In genomic region chr17:39244016-39244599, GRCh38 we compare ENCODE assay signal across 12 cellular contexts. TPM values are rescaled to one million over a fixed set of nuclear protein-coding genes. Genes with fewer than 3 reads are reported as not detected.
DNase-seq lines count a peak whose midpoint lies in the region; ATAC-seq and TF ChIP-seq lines count a peak whose summit lies in the region.
"Had no signal": no experiment of that assay in that cellular context is flagged by ENCODE, and none has a peak within 500 bp of the region (broad histone marks: within the 10 kb centered on the region; RNA-seq: fewer than 3 reads in every experiment).

No MANE protein-coding gene starts in this region.

- peak overlapping the region; percentile 53 for H3K4me3 ChIP-seq in BLaER1
- H3K4me3 ChIP-seq in SJCRH30, result no peak overlapping the region
- no peak overlapping the region for H3K4me3 ChIP-seq in lower lobe of right lung
- H3K4me3 ChIP-seq: GM23248, prostate gland had no signal

- no peaks in the 10 kb centered on the region for H3K36me3 ChIP-seq in BLaER1
- no peaks in the 10 kb centered on the region for H3K36me3 ChIP-seq in SJCRH30
- H3K36me3 ChIP-seq in lower lobe of right lung, result no peaks in the 10 kb centered on the region
- H3K36me3 ChIP-seq: prostate gland had no signal

- H3K4me1 Mint-ChIP-seq in activated CD4-positive, alpha-beta T cell treated with anti-CD3 and anti-CD28 coated beads, Interleukin-2, amount 10 ng/mL, durations not matched to agents 24 days and 14 days, result peaks cover 11% of the 10 kb centered on the region

- H3K4me2 ChIP-seq in BLaER1, result peak overlapping the region; percentile 97

- H3K9me3 ChIP-seq in BLaER1 (no peaks in the 10 kb centered on the region), SJCRH30 (replicated peaks) (no peaks in the 10 kb centered on the region), lower lobe of right lung (no peaks in the 10 kb centered on the region)
- H3K9me3 ChIP-seq: prostate gland had no signal

- no peak overlapping the region for H3K27ac Mint-ChIP-seq in activated CD4-positive, alpha-beta T cell treated with anti-CD3 and anti-CD28 coated beads, Interleukin-2, amount 10 ng/mL, durations not matched to agents 24 days and 14 days
- H3K27ac Mint-ChIP-seq: activated T-helper 2 cell treated with anti-CD3 and anti-CD28 coated beads, Interferon-gamma antibody, Interleukin-2, Interleukin-4, amounts not matched to agents 10 μg/mL and 5 μg/mL and 100 μg/mL, durations not matched to agents 14 hours and 24 hours and 36 hours had no signal

- H3K27me3 ChIP-seq in BLaER1, result no peaks in the 10 kb centered on the region
- H3K27me3 ChIP-seq in SJCRH30, result no peaks in the 10 kb centered on the region
- H3K27me3 ChIP-seq in lower lobe of right lung (ENCODE audit: low read depth), result peaks cover 13% of the 10 kb centered on the region

- H3K27me3 Mint-ChIP-seq in activated CD4-positive, alpha-beta T cell treated with anti-CD3 and anti-CD28 coated beads, Interleukin-2, amount 10 ng/mL, durations not matched to agents 24 days and 14 days, result no peaks in the 10 kb centered on the region

- no peaks in the 10 kb centered on the region for H3K36me3 Mint-ChIP-seq in activated CD4-positive, alpha-beta T cell treated with anti-CD3 and anti-CD28 coated beads, Interleukin-2, amount 10 ng/mL, durations not matched to agents 24 days and 14 days (ENCODE audit: low read depth)

- H3K4me3 Mint-ChIP-seq in activated CD4-positive, alpha-beta T cell treated with anti-CD3 and anti-CD28 coated beads, Interleukin-2, amount 10 ng/mL, durations not matched to agents 24 days and 14 days, result no peak overlapping the region

- DNase-seq in SJCRH30 (peak; percentile 32 to 36), lower lobe of right lung (no peak), islet precursor cell (no peak), OCI-M1 (lab: John Stamatoyannopoulos, UW) (no peak), NCI-H526 treated with DMSO at 0.1 percent for 48 hours (lab: John Stamatoyannopoulos, UW) (no peak)
- no peak for DNase-seq in activated CD4-positive, alpha-beta T cell treated with anti-CD3 and anti-CD28 coated beads, Interleukin-2, amount 10 ng/mL, durations not matched to agents 24 days and 14 days

- peaks cover 7% of the 10 kb centered on the region for H4K20me1 ChIP-seq in BLaER1

- peak overlapping the region; percentile 20; the same call in 1 of the 2 replicates for H3K9ac ChIP-seq in BLaER1
- H3K9ac ChIP-seq: GM23248 had no signal

- ATAC-seq in lower lobe of right lung, result peak; percentile 2

- H3K4me1 ChIP-seq in BLaER1 (peaks cover 64% of the 10 kb centered on the region), SJCRH30 (peaks cover 5% of the 10 kb centered on the region; the same call in 1 of the 2 replicates), lower lobe of right lung (peaks cover 6% of the 10 kb centered on the region)
- H3K4me1 ChIP-seq: prostate gland had no signal

- peak overlapping the region; percentile 64 for H3K27ac ChIP-seq in BLaER1
- no peak overlapping the region for H3K27ac ChIP-seq in SJCRH30
- H3K27ac ChIP-seq in lower lobe of right lung, result no peak overlapping the region
- H3K27ac ChIP-seq: GM23248, prostate gland had no signal

- intact Hi-C loops in lower lobe of right lung (cut with DNase I), result no loop called here
- intact Hi-C loops in activated CD4-positive, alpha-beta T cell treated with anti-CD3 and anti-CD28 coated beads, Interleukin-2, amount 10 ng/mL, durations not matched to agents 24 days and 14 days (cut with micrococcal nuclease), result loop anchor here (1.0 to 5.0 kb wide), 2 partner anchors 37 to 262 kb away; no protein-coding TSS in a partner anchor

- no peaks in the 10 kb centered on the region for H3K9me3 Mint-ChIP-seq in activated CD4-positive, alpha-beta T cell treated with anti-CD3 and anti-CD28 coated beads, Interleukin-2, amount 10 ng/mL, durations not matched to agents 24 days and 14 days
- H3K9me3 Mint-ChIP-seq: activated T-helper 2 cell treated with anti-CD3 and anti-CD28 coated beads, Interferon-gamma antibody, Interleukin-2, Interleukin-4, amounts not matched to agents 10 μg/mL and 5 μg/mL and 100 μg/mL, durations not matched to agents 14 hours and 24 hours and 36 hours had no signal

- TF ChIP-seq CTCF in GM12872 (IDR thresholded peaks at IDR 0.05; ENCODE audit: insufficient read depth, low read depth, low read length) (0 out of 3 replicates have a peak, but pooled peaks have one; percentile 2), lower lobe of right lung (IDR thresholded peaks at IDR 0.05) (no peak)

RNA-seq across cellular contexts. Expression of gene STAC2, which starts 18.4 kb away (rescaled TPM):
- not detected in 2 replicates for total RNA-seq in SJCRH30 (2014; rRNA removed; shearing (Covaris generic))
- 0.30 TPM for total RNA-seq in lower lobe of right lung
- total RNA-seq in activated CD4-positive, alpha-beta T cell treated with anti-CD3 and anti-CD28 coated beads, Interleukin-2, amount 10 ng/mL, durations not matched to agents 24 days and 14 days, result not detected in 2 replicates
- total RNA-seq: activated T-helper 2 cell treated with anti-CD3 and anti-CD28 coated beads, Interferon-gamma antibody, Interleukin-2, Interleukin-4, amounts not matched to agents 10 μg/mL and 5 μg/mL and 100 μg/mL, durations not matched to agents 14 hours and 24 hours and 36 hours; bronchial epithelial cell; GM23248 had no signal

RNA-seq across cellular contexts. Expression of gene RPL19, which starts 44.0 kb away (rescaled TPM):
- total RNA-seq in SJCRH30 (2014; rRNA removed; shearing (Covaris generic)), result 2,386 and 2,441 TPM in 2 replicates
- 1,465 TPM for total RNA-seq in lower lobe of right lung
- total RNA-seq in activated CD4-positive, alpha-beta T cell treated with anti-CD3 and anti-CD28 coated beads, Interleukin-2, amount 10 ng/mL, durations not matched to agents 24 days and 14 days, result 2,240 and 2,301 TPM in 2 replicates

RNA-seq across cellular contexts. Expression of gene CACNB1, which starts 46.6 kb away (rescaled TPM):
- 4.6 and 8.3 TPM in 2 replicates for total RNA-seq in SJCRH30 (2014; rRNA removed; shearing (Covaris generic))
- 21.3 TPM for total RNA-seq in lower lobe of right lung
- 20.4 and 22.5 TPM in 2 replicates for total RNA-seq in activated CD4-positive, alpha-beta T cell treated with anti-CD3 and anti-CD28 coated beads, Interleukin-2, amount 10 ng/mL, durations not matched to agents 24 days and 14 days

Comparison
In these comparisons a context has a peak if more than half of its experiments do, and no peak if none do; other contexts are left out.
1. DNase-seq: peak in SJCRH30 (2 of 2); none in lower lobe of right lung (single experiment), islet precursor cell (single experiment), OCI-M1 (single experiment), NCI-H526 treated with DMSO at 0.1 percent for 48 hours (single experiment) and activated CD4-positive, alpha-beta T cell treated with anti-CD3 and anti-CD28 coated beads, Interleukin-2, amount 10 ng/mL, durations not matched to agents 24 days and 14 days (single experiment).